ENCODE assay signal across 1 cellular context in genomic region chr1:2134604-2135307, GRCh38.
A peak's percentile ranks its signal among the peaks of the same experiment; 100 is the strongest.
TF ChIP-seq lines count a peak whose summit lies in the region.

No MANE protein-coding gene starts in this region.

TF ChIP-seq in HepG2, 621 proteins besides CTCF, POLR2A, EP300 and RAD21 (continued from another document and continues in another):
- no peak for TF ChIP-seq HMGXB3 (CRISPR knock-in tag; IDR thresholded peaks at IDR 0.05; ENCODE audit: borderline replicate concordance)
- no peak for TF ChIP-seq MBNL3 (CRISPR knock-in tag; conservative IDR thresholded peaks at IDR 0.05)
- TF ChIP-seq SMYD3 (CRISPR knock-in tag; IDR thresholded peaks at IDR 0.05): peak; percentile 71; the same call in 1 of the 2 replicates
- TF ChIP-seq EHMT2 (IDR thresholded peaks at IDR 0.05; ENCODE audit: borderline replicate concordance, low read depth, low read length): no peak
- TF ChIP-seq CCAR2 (optimal IDR thresholded peaks at IDR 0.05; ENCODE audit: low read depth, low read length): no peak
- TF ChIP-seq SP1 (IDR thresholded peaks at IDR 0.05): no peak
- TF ChIP-seq SP1 (CRISPR knock-in tag; IDR thresholded peaks at IDR 0.05): no peak
- no peak for TF ChIP-seq ZNF704 (CRISPR knock-in tag; IDR thresholded peaks at IDR 0.05; ENCODE audit: borderline replicate concordance)
- peak; percentile 44; the same call in 1 of the 2 replicates for TF ChIP-seq ZBTB43 (CRISPR knock-in tag; conservative IDR thresholded peaks at IDR 0.05)
- no peak for TF ChIP-seq ZNF562 (CRISPR knock-in tag; IDR thresholded peaks at IDR 0.05; ENCODE audit: borderline replicate concordance)
- no peak for TF ChIP-seq HINFP (CRISPR knock-in tag; IDR thresholded peaks at IDR 0.05; ENCODE audit: low read depth)
- no peak for TF ChIP-seq KAT7 (CRISPR knock-in tag; IDR thresholded peaks at IDR 0.05; ENCODE audit: borderline replicate concordance)
- no peak for TF ChIP-seq MTF1 (CRISPR knock-in tag; IDR thresholded peaks at IDR 0.05)
- TF ChIP-seq TSC22D2 (CRISPR knock-in tag; IDR thresholded peaks at IDR 0.05; ENCODE audit: borderline replicate concordance): peak; percentile 61; the same call in 1 of the 2 replicates
- TF ChIP-seq ZNF7 (CRISPR knock-in tag; IDR thresholded peaks at IDR 0.05): no peak
- no peak for TF ChIP-seq POLR2AphosphoS2 (IDR thresholded peaks at IDR 0.05; ENCODE audit: low read depth, low read length)
- TF ChIP-seq ZNF775 (CRISPR knock-in tag; IDR thresholded peaks at IDR 0.05; ENCODE audit: borderline replicate concordance): no peak
- peak; percentile 30; the same call in 1 of the 2 replicates for TF ChIP-seq KDM3A (CRISPR knock-in tag; IDR thresholded peaks at IDR 0.05; ENCODE audit: low read depth)
- no peak for TF ChIP-seq CBX1 (IDR thresholded peaks at IDR 0.05; ENCODE audit: low read depth)
- TF ChIP-seq TEAD3 (CRISPR knock-in tag; optimal IDR thresholded peaks at IDR 0.05; ENCODE audit: borderline replicate concordance): peak; percentile 61
- no peak for TF ChIP-seq MATR3 (CRISPR knock-in tag; IDR thresholded peaks at IDR 0.05)
- TF ChIP-seq ATRX (CRISPR knock-in tag; IDR thresholded peaks at IDR 0.05; ENCODE audit: borderline replicate concordance): no peak
- TF ChIP-seq TFDP1 (CRISPR knock-in tag; IDR thresholded peaks at IDR 0.05; ENCODE audit: borderline replicate concordance): peak; percentile 45; the same call in 1 of the 2 replicates
- TF ChIP-seq SKIL (CRISPR knock-in tag; IDR thresholded peaks at IDR 0.05; ENCODE audit: borderline replicate concordance): peak; percentile 58; the same call in 1 of the 2 replicates
- peak; percentile 90 for TF ChIP-seq ZFX (CRISPR knock-in tag; IDR thresholded peaks at IDR 0.05; ENCODE audit: low read depth)
- TF ChIP-seq PLSCR1 (CRISPR knock-in tag; IDR thresholded peaks at IDR 0.05; ENCODE audit: borderline replicate concordance): no peak
- TF ChIP-seq ARNTL (CRISPR knock-in tag; IDR thresholded peaks at IDR 0.05): no peak; the same call in none of the 2 replicates
- TF ChIP-seq TBL1XR1 (IDR thresholded peaks at IDR 0.05; ENCODE audit: borderline replicate concordance, low read length, partially characterized antibody): no peak
- TF ChIP-seq TRIM22 (IDR thresholded peaks at IDR 0.05): no peak
- peak; percentile 74 for TF ChIP-seq RXRA (CRISPR knock-in tag; IDR thresholded peaks at IDR 0.05)
- TF ChIP-seq GTF3A (CRISPR knock-in tag; conservative IDR thresholded peaks at IDR 0.05): no peak
- no peak for TF ChIP-seq RFX1 (IDR thresholded peaks at IDR 0.05)
- TF ChIP-seq HNRNPL (IDR thresholded peaks at IDR 0.05; ENCODE audit: low read depth, low read length): 0 out of 2 replicates have a peak, but pooled peaks have one; percentile 15
- peak; percentile 28; the same call in 1 of the 2 replicates for TF ChIP-seq ZNF414 (CRISPR knock-in tag; IDR thresholded peaks at IDR 0.05)
- no peak for TF ChIP-seq JDP2 (CRISPR knock-in tag; IDR thresholded peaks at IDR 0.05; ENCODE audit: borderline replicate concordance)
- TF ChIP-seq ZNF205 (CRISPR knock-in tag; IDR thresholded peaks at IDR 0.05): peak; percentile 70; the same call in 1 of the 2 replicates
- no peak for TF ChIP-seq ZNF570 (CRISPR knock-in tag; IDR thresholded peaks at IDR 0.05; ENCODE audit: borderline replicate concordance)
- TF ChIP-seq ZNF17 (CRISPR knock-in tag; IDR thresholded peaks at IDR 0.05): no peak
- no peak for TF ChIP-seq ZNF12 (CRISPR knock-in tag; IDR thresholded peaks at IDR 0.05)
- TF ChIP-seq GATAD1 (CRISPR knock-in tag; IDR thresholded peaks at IDR 0.05): peak; percentile 27; the same call in 1 of the 2 replicates
- TF ChIP-seq USF2 (IDR thresholded peaks at IDR 0.05; ENCODE audit: low read depth, low read length): no peak
- no peak for TF ChIP-seq USF2 (CRISPR knock-in tag; IDR thresholded peaks at IDR 0.05; ENCODE audit: borderline replicate concordance)
- no peak for TF ChIP-seq SP140L (CRISPR knock-in tag; IDR thresholded peaks at IDR 0.05; ENCODE audit: borderline replicate concordance)
- TF ChIP-seq ZNF256 (CRISPR knock-in tag; conservative IDR thresholded peaks at IDR 0.05): no peak
- TF ChIP-seq KLF11 (CRISPR knock-in tag; IDR thresholded peaks at IDR 0.05): peak; percentile 78
- TF ChIP-seq SOX5 (CRISPR knock-in tag; IDR thresholded peaks at IDR 0.05; ENCODE audit: borderline replicate concordance): no peak; the same call in 1 of the 2 replicates
- TF ChIP-seq WIZ (CRISPR knock-in tag; IDR thresholded peaks at IDR 0.05): no peak
